Comparison of ENCODE assay signal across 8 cellular contexts in genomic region chr5:109688999-109689739, GRCh38. TPM values are rescaled to one million over a fixed set of nuclear protein-coding genes. Genes with fewer than 3 reads are reported as not detected.
A peak's percentile ranks its signal among the peaks of the same experiment; 100 is the strongest.
DNase-seq lines count a peak whose midpoint lies in the region; ATAC-seq and TF ChIP-seq lines count a peak whose summit lies in the region.

No MANE protein-coding gene starts in this region.

- 0% methylated on average over 18 of the region's 68 CpGs; no CpG with 5 or more reads in 1 of the 2 experiments for WGBS in IMR-90 (ENCODE audit: extremely low coverage in 2 of 2, insufficient read length in 1 of 2), 2 experiments
- WGBS in esophagus, 2 donors: 0 to 1% methylated on average over 52 to 68 of the region's 68 CpGs

- H3K23ac ChIP-seq in IMR-90 (ENCODE audit: low read depth, low read length): peak overlapping the region; percentile 84; the same call in 1 of the 2 replicates

- peak overlapping the region; percentile 73 for H2BK120ac ChIP-seq in IMR-90 (ENCODE audit: low read depth, low read length)

- peak overlapping the region; percentile 86 for H3K18ac ChIP-seq in IMR-90 (ENCODE audit: low read depth, low read length)

- H3K14ac ChIP-seq in IMR-90 (replicated peaks; ENCODE audit: low read depth, low read length): peak overlapping the region; percentile 85

- peak overlapping the region; percentile 90 for H3K27ac ChIP-seq in IMR-90 (ENCODE audit: insufficient read depth, low read length)
- H3K27ac ChIP-seq in PC-3 (ENCODE audit: low read length): peak overlapping the region; percentile 43
- peak overlapping the region; percentile 98 for H3K27ac ChIP-seq in esophagus (ENCODE audit: low read depth in 2 of 2, low read length in 1 of 2)
- peak overlapping the region; percentile 91 for H3K27ac ChIP-seq in muscle layer of duodenum (ENCODE audit: low read length)

- H2AFZ ChIP-seq in IMR-90 (replicated peaks; ENCODE audit: low read length, poor library complexity) (peak overlapping the region; percentile 99), PC-3 (ENCODE audit: low read length) (peak overlapping the region; percentile 96)

- H3F3A ChIP-seq in PC-3 (ENCODE audit: low read length, unreplicated experiment): no peaks in the 10 kb centered on the region

- peaks cover 5% of the 10 kb centered on the region for H3K9me1 ChIP-seq in IMR-90 (ENCODE audit: insufficient read depth, low read length)

- H3K9me2 ChIP-seq in PC-3 (replicated peaks; ENCODE audit: low read length): no peaks in the 10 kb centered on the region

- H2AK5ac ChIP-seq in IMR-90 (ENCODE audit: low read depth, low read length): no peak overlapping the region

- H3K9ac ChIP-seq in IMR-90 (ENCODE audit: low read depth, low read length) (peak overlapping the region; percentile 77), PC-3 (ENCODE audit: low read length) (peak overlapping the region; percentile 76)

- H4K5ac ChIP-seq in IMR-90 (ENCODE audit: low read depth, low read length): peak overlapping the region; percentile 99

- H3K4me1 Mint-ChIP-seq in activated T-cell treated with anti-CD3 and anti-CD28 coated beads, Interleukin-2, amount 50 U/mL, for 24 hours (ENCODE audit: low read depth): peaks cover 37% of the 10 kb centered on the region

- DNase-seq in DMS53 (lab: John Stamatoyannopoulos, UW) (peak; percentile 97), IMR-90 (peak; percentile 84), PC-3 (peak; percentile 89)
- DNase-seq in activated T-cell treated with anti-CD3 and anti-CD28 coated beads, Interleukin-2, amount 50 U/mL, for 24 hours: peak; percentile 86
- peak; percentile 55 to 66 for DNase-seq in stimulated activated CD8-positive, alpha-beta memory T cell treated with anti-CD3 and anti-CD28 coated beads, Interleukin-7, amount 100 ng/mL, for 48 hours (ENCODE audit: extremely low read depth in 1 of 2, low read depth in 1 of 2)

- dilution Hi-C loops in IMR-90 (cut with HindIII; ENCODE audit: low sequenced_read_pairs, unreplicated experiment): no loop called here

- H3K79me1 ChIP-seq in IMR-90 (ENCODE audit: low read depth in 1 of 2, low read length in 2 of 2): peaks cover 7 to 25% of the 10 kb centered on the region in 2 experiments; a peak in 2 of 4 replicates

- peak overlapping the region; percentile 86 for H4K91ac ChIP-seq in IMR-90 (ENCODE audit: insufficient read depth, low read depth, low read length)

- H3K4me1 ChIP-seq in IMR-90 (ENCODE audit: control insufficient read depth, insufficient read depth, low read length): peaks cover 12% of the 10 kb centered on the region
- peaks cover 23% of the 10 kb centered on the region for H3K4me1 ChIP-seq in PC-3 (ENCODE audit: insufficient read depth, low read length)
- H3K4me1 ChIP-seq in esophagus (ENCODE audit: control insufficient read depth in 2 of 2, insufficient read depth in 2 of 2, low read length in 1 of 2): peaks cover 4 to 5% of the 10 kb centered on the region in 2 donors
- peaks cover 8 to 23% of the 10 kb centered on the region in 2 donors for H3K4me1 ChIP-seq in muscle layer of duodenum (ENCODE audit: control insufficient read depth in 1 of 2, insufficient read depth in 2 of 2, low read length in 2 of 2)

- H3K4me3 Mint-ChIP-seq in activated T-cell treated with anti-CD3 and anti-CD28 coated beads, Interleukin-2, amount 50 U/mL, for 24 hours: peak overlapping the region; percentile 91

- no peak overlapping the region for H2BK20ac ChIP-seq in IMR-90 (ENCODE audit: low read depth, low read length)

- H3K56ac ChIP-seq in IMR-90 (ENCODE audit: extremely low read depth, insufficient read depth, low read length): 0 out of 2 replicates have a peak overlapping the region, but pooled peaks have one; percentile 32

- H3K27me3 ChIP-seq in IMR-90 (ENCODE audit: control insufficient read depth, insufficient read depth, low read length): no peaks in the 10 kb centered on the region
- H3K27me3 ChIP-seq in PC-3 (ENCODE audit: low read length): no peaks in the 10 kb centered on the region
- H3K27me3 ChIP-seq in esophagus (ENCODE audit: control insufficient read depth in 1 of 2, insufficient read depth in 2 of 2, low read length in 2 of 2): no peaks in the 10 kb centered on the region
- no peaks in the 10 kb centered on the region for H3K27me3 ChIP-seq in muscle layer of duodenum (ENCODE audit: low read depth, low read length)

- TF ChIP-seq CTCF in IMR-90 (conservative IDR thresholded peaks at IDR 0.05; ENCODE audit: low read depth, low read length): peak; percentile 15; the same call in 1 of the 2 replicates
- no peak for TF ChIP-seq CTCF in PC-3 (conservative IDR thresholded peaks at IDR 0.05; ENCODE audit: low read depth, low read length)

- no peaks in the 10 kb centered on the region for H3K9me3 Mint-ChIP-seq in activated T-cell treated with anti-CD3 and anti-CD28 coated beads, Interleukin-2, amount 50 U/mL, for 24 hours

- peaks cover 27% of the 10 kb centered on the region for H3K36me3 Mint-ChIP-seq in activated T-cell treated with anti-CD3 and anti-CD28 coated beads, Interleukin-2, amount 50 U/mL, for 24 hours (ENCODE audit: low read depth)

- POLR2A ChIA-PET in IMR-90 (lab: Charles Lee; ENCODE audit: unreplicated experiment) (no interaction called here), PC-3 (lab: Charles Lee; ENCODE audit: unreplicated experiment) (interaction anchor here (0.6 to 1.0 kb wide), 2 partner anchors 170 to 279 kb away, joined by 3 read pairs; no protein-coding TSS in a partner anchor)

- TF ChIP-seq POLR2A in IMR-90 (IDR thresholded peaks at IDR 0.05; ENCODE audit: low read depth, low read length): peak; percentile 71; the same call in 1 of the 2 replicates

- no peaks in the 10 kb centered on the region for H3K36me3 ChIP-seq in IMR-90 (ENCODE audit: control insufficient read depth, insufficient read depth, low read length)
- H3K36me3 ChIP-seq in PC-3 (ENCODE audit: low read depth, low read length): no peaks in the 10 kb centered on the region
- H3K36me3 ChIP-seq in esophagus (ENCODE audit: control insufficient read depth in 2 of 2, insufficient read depth in 2 of 2, low read length in 1 of 2): no peaks in the 10 kb centered on the region
- no peaks in the 10 kb centered on the region for H3K36me3 ChIP-seq in muscle layer of duodenum (ENCODE audit: control insufficient read depth in 1 of 2, insufficient read depth in 2 of 2, low read length in 2 of 2)

- H3K9me3 ChIP-seq in IMR-90 (ENCODE audit: control insufficient read depth, insufficient read depth, low read length) (peaks cover 6% of the 10 kb centered on the region; the same call in 1 of the 2 replicates), PC-3 (ENCODE audit: low read length) (no peaks in the 10 kb centered on the region), esophagus (ENCODE audit: control insufficient read depth in 2 of 2, insufficient read depth in 1 of 2, low read depth in 1 of 2, low read length in 1 of 2) (no peaks in the 10 kb centered on the region), muscle layer of duodenum (ENCODE audit: control insufficient read depth in 1 of 2, low read length in 2 of 2) (peaks cover 4 to 6% of the 10 kb centered on the region in 2 donors)

- H3K27me3 Mint-ChIP-seq in activated T-cell treated with anti-CD3 and anti-CD28 coated beads, Interleukin-2, amount 50 U/mL, for 24 hours: no peaks in the 10 kb centered on the region

- H4K20me1 ChIP-seq in IMR-90 (ENCODE audit: insufficient read depth, low read length) (peaks cover 14% of the 10 kb centered on the region), PC-3 (ENCODE audit: low read length) (peaks cover 8% of the 10 kb centered on the region; the same call in 1 of the 2 replicates)

- intact Hi-C loops in IMR-90 (cut with micrococcal nuclease): loop anchor here (1.0 to 10.0 kb wide), 5 partner anchors 279 to 1204 kb away; partner anchors contain the start of genes FER and SLC25A46
- intact Hi-C loops in PC-3 (cut with micrococcal nuclease): loop anchor here (1.0 to 10.0 kb wide), 2 partner anchors 94 to 136 kb away; no protein-coding TSS in a partner anchor

- H2BK5ac ChIP-seq in IMR-90 (ENCODE audit: low read depth, low read length, poor library complexity, severe bottlenecking): peak overlapping the region; percentile 79

- peak overlapping the region; percentile 93 to 98 for H4K8ac ChIP-seq in IMR-90 (ENCODE audit: low read depth in 2 of 2, low read length in 2 of 2)

- H3K79me2 ChIP-seq in PC-3 (ENCODE audit: low read length): peaks cover 40% of the 10 kb centered on the region

- TF ChIP-seq RAD21 in IMR-90 (IDR thresholded peaks at IDR 0.05; ENCODE audit: low read length): 0 out of 2 replicates have a peak, but pooled peaks have one; percentile 26

- peak overlapping the region; percentile 98 for H3K27ac Mint-ChIP-seq in activated T-cell treated with anti-CD3 and anti-CD28 coated beads, Interleukin-2, amount 50 U/mL, for 24 hours

- peak overlapping the region; percentile 89 for H3K4ac ChIP-seq in IMR-90 (ENCODE audit: low read depth, low read length)

- BruUV-seq in IMR-90 (replicated peaks; lab: Mats Ljungman, UMichigan): no TSS peak
- BruUV-seq in PC-3 (replicated peaks; lab: Mats Ljungman, UMichigan): no TSS peak

- no peak overlapping the region for H2AK9ac ChIP-seq in IMR-90 (replicated peaks; ENCODE audit: low read depth, low read length, poor library complexity)

- H2BK15ac ChIP-seq in IMR-90 (ENCODE audit: low read depth, low read length): peak overlapping the region; percentile 77; the same call in 1 of the 3 replicates

- peak overlapping the region; percentile 81 for H3K4me3 ChIP-seq in IMR-90 (ENCODE audit: insufficient read depth, low read depth, low read length)
- peak overlapping the region; percentile 98 for H3K4me3 ChIP-seq in PC-3 (ENCODE audit: low read length)
- H3K4me3 ChIP-seq in esophagus (ENCODE audit: low read depth in 1 of 2, low read length in 2 of 2): peak overlapping the region; percentile 85
- peak overlapping the region; percentile 59 to 96 for H3K4me3 ChIP-seq in muscle layer of duodenum (ENCODE audit: low read depth in 1 of 2, low read length in 2 of 2)

- H3K4me2 ChIP-seq in IMR-90 (ENCODE audit: low read depth, low read length) (peak overlapping the region; percentile 96), PC-3 (ENCODE audit: low read length) (peak overlapping the region; percentile 96)

- ATAC-seq in GM21529 (IDR thresholded peaks at IDR 0.05; ENCODE audit: unreplicated experiment) (peak; percentile 72), IMR-90 (ENCODE audit: low read depth) (peak; percentile 89), PC-3 (peak; percentile 78)

- CTCF ChIA-PET in IMR-90 (lab: Yijun Ruan, JAX): interaction anchor here (0.5 to 0.9 kb wide), 2 partner anchors 52 to 573 kb away, joined by 3 to 4 read pairs; no protein-coding TSS in a partner anchor
- CTCF ChIA-PET in PC-3 (lab: Charles Lee): no interaction called here

- in situ Hi-C loops in IMR-90 (cut with MboI; ENCODE audit: low sequenced_read_pairs): loop anchor here (25.0 kb wide), 1 partner anchor 923 kb away; no protein-coding TSS in a partner anchor

TF ChIP-seq in IMR-90, 13 proteins besides CTCF, POLR2A, EP300 and RAD21 (continues in another document):
- TF ChIP-seq BHLHE40 (IDR thresholded peaks at IDR 0.05; ENCODE audit: low read depth, low read length): no peak; the same call in 1 of the 2 replicates
- TF ChIP-seq SMC3 (IDR thresholded peaks at IDR 0.05; ENCODE audit: low read depth, low read length): no peak

RNA-seq across cellular contexts. Expression of gene MAN2A1, which starts 0.6 kb away (rescaled TPM):
- total RNA-seq in IMR-90 (2012; rRNA removed) (29.6 and 46.4 TPM in 2 replicates), PC-3 (2014; rRNA removed) (20.8 and 21.8 TPM in 2 replicates)
- polyA plus RNA-seq in IMR-90 (2012; rRNA removed) (14.1 and 16.4 TPM in 2 replicates), esophagus (1 to 10 TPM; 4.9 to 6.5 TPM)
- 3.6 and 6.5 TPM in 2 replicates for polyA plus RNA-seq in IMR-90 (2012; cell fraction: cytosol; rRNA removed)
- polyA plus RNA-seq in IMR-90 (2012; cell fraction: nucleus; rRNA removed; ENCODE audit: low replicate concordance): 2.6 and 17.5 TPM in 2 replicates

Comparison
In these comparisons a context has a peak if more than half of its experiments do, and no peak if none do; other contexts are left out.
1. Peak in every context shown above with its lines: DNase-seq, ATAC-seq, H3K4me3 ChIP-seq and H3K27ac ChIP-seq.
2. H3K27ac ChIP-seq: peak in every context shown above with its lines; median percentile 98 in esophagus; 91 in muscle layer of duodenum; 90 in IMR-90; 43 in PC-3.